ENCODE assay signal across 19 cellular contexts in genomic region chr12:104443008-104443407, GRCh38.
"Had no signal": no experiment of that assay in that cellular context is flagged by ENCODE, and none has a peak within 500 bp of the region (broad histone marks: within the 10 kb centered on the region; RNA-seq: fewer than 3 reads in every experiment).

No MANE protein-coding gene starts in this region.

- H3K27ac ChIP-seq: foreskin keratinocyte, left ventricle myocardium inferior, lower lobe of right lung, pancreas, thoracic aorta, transverse colon had no signal

- H3K4me1 Mint-ChIP-seq: endodermal cell had no signal

- H3K4me3 ChIP-seq: left ventricle myocardium inferior, lower lobe of right lung, pancreas, thoracic aorta, transverse colon had no signal

- H3K9me3 Mint-ChIP-seq: endodermal cell; immature natural killer cell; stimulated activated naive CD8-positive, alpha-beta T cell treated with anti-CD3 and anti-CD28 coated beads, Interleukin-15, Interleukin-2, amounts not matched to agents 100 ng/mL and 50 ng/mL, for 24 hours had no signal

- H3K9me3 ChIP-seq: left ventricle myocardium inferior, lower lobe of right lung, pancreas, thoracic aorta, transverse colon had no signal

- H3K36me3 Mint-ChIP-seq: immature natural killer cell, naive B cell had no signal

- ATAC-seq: foreskin keratinocyte, lower lobe of right lung, pancreas, right cardiac atrium had no signal

- H3K27me3 Mint-ChIP-seq: naive B cell; stimulated activated naive CD8-positive, alpha-beta T cell treated with anti-CD3 and anti-CD28 coated beads, Interleukin-15, Interleukin-2, amounts not matched to agents 100 ng/mL and 50 ng/mL, for 24 hours had no signal

- H3K27me3 ChIP-seq: pancreas, transverse colon had no signal

- H3K4me1 ChIP-seq: foreskin keratinocyte, left ventricle myocardium inferior, lower lobe of right lung, pancreas, transverse colon had no signal

- H3K4me3 Mint-ChIP-seq: dendritic cell treated with granulocyte-macrophage colony-stimulating factor and Interleukin-4, amounts not matched to agents 40 ng/mL and 50 ng/mL, for 4 days; endodermal cell; immature natural killer cell; naive B cell; nephron; stimulated activated naive CD8-positive, alpha-beta T cell treated with anti-CD3 and anti-CD28 coated beads, Interleukin-15, Interleukin-2, amounts not matched to agents 100 ng/mL and 50 ng/mL, for 24 hours had no signal

- H3K36me3 ChIP-seq: left ventricle myocardium inferior, lower lobe of right lung, pancreas, thoracic aorta, transverse colon had no signal

- DNase-seq: endodermal cell; erythroblast; foreskin keratinocyte; immature natural killer cell; left ventricle myocardium inferior; lower lobe of right lung; mesenchymal stem cell; naive B cell; occipital lobe; pancreas; right cardiac atrium; small intestine; stimulated activated CD4-positive, alpha-beta T cell treated with anti-CD3 and anti-CD28 coated beads, Interleukin-12 subunit alpha, Interleukin-12 subunit beta, amount 100 ng/mL, for 4 hours; transverse colon had no signal

- H3K27ac Mint-ChIP-seq: endodermal cell; immature natural killer cell; nephron; progenitor cell of endocrine pancreas; stimulated activated naive CD8-positive, alpha-beta T cell treated with anti-CD3 and anti-CD28 coated beads, Interleukin-15, Interleukin-2, amounts not matched to agents 100 ng/mL and 50 ng/mL, for 24 hours had no signal
